18 cellular contexts compared by ENCODE assay signal in genomic region chr5:39569857-39570256, GRCh38.
"Had no signal": no experiment of that assay in that cellular context is flagged by ENCODE, and none has a peak within 500 bp of the region (broad histone marks: within the 10 kb centered on the region; RNA-seq: fewer than 3 reads in every experiment).

No MANE protein-coding gene starts in this region.

- H3K4me3 Mint-ChIP-seq: activated CD4-positive, alpha-beta T cell treated with anti-CD3 and anti-CD28 coated beads, Interleukin-2, amount 10 ng/mL, durations not matched to agents 7 days and 5 days; activated CD8-positive, alpha-beta T cell treated with anti-CD3 and anti-CD28 coated beads, Interleukin-2, amount 10 ng/mL, durations not matched to agents 7 days and 5 days; activated naive CD8-positive, alpha-beta T cell treated with anti-CD3 and anti-CD28 coated beads, Interleukin-2, amount 10 ng/mL, durations not matched to agents 7 days and 5 days; activated T-cell treated with anti-CD3 and anti-CD28 coated beads, Interleukin-2, amount 50 U/mL, for 24 hours; endodermal cell; memory B cell; naive thymus-derived CD4-positive, alpha-beta T cell; stimulated activated naive B cell treated with anti-CD40 and anti-IgM and Interleukin-4, amounts not matched to agents 10 μg/mL and 1 μg/mL and 100 μg/mL, for 72 hours had no signal

- H3K36me3 ChIP-seq: brain microvascular endothelial cell, left ventricle myocardium inferior, pancreas, tibial artery had no signal

- H3K9me3 ChIP-seq: left ventricle myocardium inferior, pancreas, tibial artery had no signal

- DNase-seq: activated CD4-positive, alpha-beta T cell treated with anti-CD3 and anti-CD28 coated beads, Interleukin-2, amount 10 ng/mL, durations not matched to agents 7 days and 5 days; activated CD8-positive, alpha-beta T cell treated with anti-CD3 and anti-CD28 coated beads, Interleukin-2, amount 10 ng/mL, durations not matched to agents 7 days and 5 days; activated naive CD4-positive, alpha-beta T cell treated with Interleukin-2 at 50 U/mL for 16 hours; activated naive CD8-positive, alpha-beta T cell treated with anti-CD3 and anti-CD28 coated beads, Interleukin-2, amount 10 ng/mL, durations not matched to agents 7 days and 5 days; activated T-cell treated with anti-CD3 and anti-CD28 coated beads, Interleukin-2, amount 50 U/mL, for 24 hours; central memory CD4-positive, alpha-beta T cell; endodermal cell; foreskin keratinocyte; left ventricle myocardium inferior; pancreas; stimulated activated naive B cell treated with anti-CD40 and anti-IgM and Interleukin-4, amounts not matched to agents 10 μg/mL and 1 μg/mL and 100 μg/mL, for 72 hours; T-helper 9 cell; tibial artery had no signal

- H3K4me3 ChIP-seq: left ventricle myocardium inferior, pancreas, tibial artery had no signal

- H3K27ac ChIP-seq: brain microvascular endothelial cell, epithelial cell of prostate, foreskin keratinocyte, left ventricle myocardium inferior, pancreas, tibial artery had no signal

- H3K27me3 ChIP-seq: brain microvascular endothelial cell, pancreas had no signal

- H3K4me1 ChIP-seq: foreskin keratinocyte, left ventricle myocardium inferior, pancreas, tibial artery had no signal

- H3K36me3 Mint-ChIP-seq: activated naive CD8-positive, alpha-beta T cell treated with anti-CD3 and anti-CD28 coated beads, Interleukin-2, amount 10 ng/mL, durations not matched to agents 7 days and 5 days; memory B cell; naive thymus-derived CD4-positive, alpha-beta T cell; stimulated activated naive B cell treated with anti-CD40 and anti-IgM and Interleukin-4, amounts not matched to agents 10 μg/mL and 1 μg/mL and 100 μg/mL, for 72 hours had no signal

- H3K4me1 Mint-ChIP-seq: activated CD4-positive, alpha-beta T cell treated with anti-CD3 and anti-CD28 coated beads, Interleukin-2, amount 10 ng/mL, durations not matched to agents 7 days and 5 days; memory B cell; stimulated activated naive B cell treated with anti-CD40 and anti-IgM and Interleukin-4, amounts not matched to agents 10 μg/mL and 1 μg/mL and 100 μg/mL, for 72 hours had no signal

- H3K9me3 Mint-ChIP-seq: activated CD4-positive, alpha-beta T cell treated with anti-CD3 and anti-CD28 coated beads, Interleukin-2, amount 10 ng/mL, durations not matched to agents 7 days and 5 days; activated naive CD8-positive, alpha-beta T cell treated with anti-CD3 and anti-CD28 coated beads, Interleukin-2, amount 10 ng/mL, durations not matched to agents 7 days and 5 days; activated T-cell treated with anti-CD3 and anti-CD28 coated beads, Interleukin-2, amount 50 U/mL, for 24 hours; activated T-helper 2 cell treated with anti-CD3 and anti-CD28 coated beads, Interferon-gamma antibody, Interleukin-2, Interleukin-4, amounts not matched to agents 10 μg/mL and 5 μg/mL and 100 μg/mL, durations not matched to agents 14 hours and 24 hours and 36 hours; endodermal cell; memory B cell; naive thymus-derived CD4-positive, alpha-beta T cell; stimulated activated naive B cell treated with anti-CD40 and anti-IgM and Interleukin-4, amounts not matched to agents 10 μg/mL and 1 μg/mL and 100 μg/mL, for 72 hours had no signal

- H3K27ac Mint-ChIP-seq: activated CD4-positive, alpha-beta T cell treated with anti-CD3 and anti-CD28 coated beads, Interleukin-2, amount 10 ng/mL, durations not matched to agents 7 days and 5 days; activated CD8-positive, alpha-beta T cell treated with anti-CD3 and anti-CD28 coated beads, Interleukin-2, amount 10 ng/mL, durations not matched to agents 7 days and 5 days; activated naive CD8-positive, alpha-beta T cell treated with anti-CD3 and anti-CD28 coated beads, Interleukin-2, amount 10 ng/mL, durations not matched to agents 7 days and 5 days; activated T-cell treated with anti-CD3 and anti-CD28 coated beads, Interleukin-2, amount 50 U/mL, for 24 hours; activated T-helper 2 cell treated with anti-CD3 and anti-CD28 coated beads, Interferon-gamma antibody, Interleukin-2, Interleukin-4, amounts not matched to agents 10 μg/mL and 5 μg/mL and 100 μg/mL, durations not matched to agents 14 hours and 24 hours and 36 hours; endodermal cell; memory B cell; naive thymus-derived CD4-positive, alpha-beta T cell; stimulated activated naive B cell treated with anti-CD40 and anti-IgM and Interleukin-4, amounts not matched to agents 10 μg/mL and 1 μg/mL and 100 μg/mL, for 72 hours had no signal
